Comparison of ENCODE assay signal across 1 cellular context in the genomic region with DNA sequence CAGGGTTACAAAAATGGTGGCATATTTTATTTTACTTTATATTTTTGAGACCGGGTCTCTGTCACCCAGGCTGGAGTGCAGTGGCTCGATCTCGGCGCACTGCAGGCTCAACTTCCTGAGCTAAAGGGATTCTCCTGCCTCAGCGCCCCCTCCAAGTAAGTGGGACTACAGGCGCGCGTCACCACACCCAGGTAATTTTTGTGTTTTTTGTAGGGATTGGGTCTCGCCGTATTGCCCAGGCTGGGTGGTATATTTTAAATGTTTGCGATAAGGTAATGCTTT.
A peak's percentile ranks its signal among the peaks of the same experiment; 100 is the strongest.
TF ChIP-seq lines count a peak whose summit lies in the region.

No MANE protein-coding gene starts in this region.

TF ChIP-seq in K562, 482 proteins besides CTCF, POLR2A, EP300 and RAD21:
- TF ChIP-seq, protein P1, sequence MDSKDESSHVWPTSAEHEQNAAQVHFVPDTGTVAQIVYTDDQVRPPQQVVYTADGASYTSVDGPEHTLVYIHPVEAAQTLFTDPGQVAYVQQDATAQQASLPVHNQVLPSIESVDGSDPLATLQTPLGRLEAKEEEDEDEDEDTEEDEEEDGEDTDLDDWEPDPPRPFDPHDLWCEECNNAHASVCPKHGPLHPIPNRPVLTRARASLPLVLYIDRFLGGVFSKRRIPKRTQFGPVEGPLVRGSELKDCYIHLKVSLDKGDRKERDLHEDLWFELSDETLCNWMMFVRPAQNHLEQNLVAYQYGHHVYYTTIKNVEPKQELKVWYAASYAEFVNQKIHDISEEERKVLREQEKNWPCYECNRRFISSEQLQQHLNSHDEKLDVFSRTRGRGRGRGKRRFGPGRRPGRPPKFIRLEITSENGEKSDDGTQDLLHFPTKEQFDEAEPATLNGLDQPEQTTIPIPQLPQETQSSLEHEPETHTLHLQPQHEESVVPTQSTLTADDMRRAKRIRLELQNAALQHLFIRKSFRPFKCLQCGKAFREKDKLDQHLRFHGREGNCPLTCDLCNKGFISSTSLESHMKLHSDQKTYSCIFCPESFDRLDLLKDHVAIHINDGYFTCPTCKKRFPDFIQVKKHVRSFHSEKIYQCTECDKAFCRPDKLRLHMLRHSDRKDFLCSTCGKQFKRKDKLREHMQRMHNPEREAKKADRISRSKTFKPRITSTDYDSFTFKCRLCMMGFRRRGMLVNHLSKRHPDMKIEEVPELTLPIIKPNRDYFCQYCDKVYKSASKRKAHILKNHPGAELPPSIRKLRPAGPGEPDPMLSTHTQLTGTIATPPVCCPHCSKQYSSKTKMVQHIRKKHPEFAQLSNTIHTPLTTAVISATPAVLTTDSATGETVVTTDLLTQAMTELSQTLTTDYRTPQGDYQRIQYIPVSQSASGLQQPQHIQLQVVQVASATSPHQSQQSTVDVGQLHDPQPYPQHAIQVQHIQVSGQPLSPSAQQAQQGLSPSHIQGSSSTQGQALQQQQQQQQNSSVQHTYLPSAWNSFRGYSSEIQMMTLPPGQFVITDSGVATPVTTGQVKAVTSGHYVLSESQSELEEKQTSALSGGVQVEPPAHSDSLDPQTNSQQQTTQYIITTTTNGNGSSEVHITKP (IDR thresholded peaks at IDR 0.05; ENCODE audit: partially characterized antibody) = no peak
- no peak for TF ChIP-seq TCF3 (CRISPR knock-in tag; IDR thresholded peaks at IDR 0.05)
- TF ChIP-seq KLF1 (tag; IDR thresholded peaks at IDR 0.05) = no peak
- TF ChIP-seq ZNF766 (CRISPR knock-in tag; conservative IDR thresholded peaks at IDR 0.05) = 0 out of 2 replicates have a peak, but pooled peaks have one; percentile 3
- TF ChIP-seq ZC3H8 (IDR thresholded peaks at IDR 0.05) = no peak
- no peak for TF ChIP-seq ASH1L (IDR thresholded peaks at IDR 0.05; ENCODE audit: borderline replicate concordance, low read depth, partially characterized antibody)
- TF ChIP-seq NFIX (CRISPR knock-in tag; IDR thresholded peaks at IDR 0.05; ENCODE audit: low read depth) = no peak
